1 cellular context compared by ENCODE assay signal in genomic region chr3:50170689-50171088, GRCh38.
TF ChIP-seq lines count a peak whose summit lies in the region.

No MANE protein-coding gene starts in this region.

TF ChIP-seq in GM23338, 12 proteins besides CTCF, POLR2A, EP300 and RAD21 (continued from another document):
- no peak for TF ChIP-seq REST (IDR thresholded peaks at IDR 0.05; ENCODE audit: unreplicated experiment)
- TF ChIP-seq, protein P1, sequence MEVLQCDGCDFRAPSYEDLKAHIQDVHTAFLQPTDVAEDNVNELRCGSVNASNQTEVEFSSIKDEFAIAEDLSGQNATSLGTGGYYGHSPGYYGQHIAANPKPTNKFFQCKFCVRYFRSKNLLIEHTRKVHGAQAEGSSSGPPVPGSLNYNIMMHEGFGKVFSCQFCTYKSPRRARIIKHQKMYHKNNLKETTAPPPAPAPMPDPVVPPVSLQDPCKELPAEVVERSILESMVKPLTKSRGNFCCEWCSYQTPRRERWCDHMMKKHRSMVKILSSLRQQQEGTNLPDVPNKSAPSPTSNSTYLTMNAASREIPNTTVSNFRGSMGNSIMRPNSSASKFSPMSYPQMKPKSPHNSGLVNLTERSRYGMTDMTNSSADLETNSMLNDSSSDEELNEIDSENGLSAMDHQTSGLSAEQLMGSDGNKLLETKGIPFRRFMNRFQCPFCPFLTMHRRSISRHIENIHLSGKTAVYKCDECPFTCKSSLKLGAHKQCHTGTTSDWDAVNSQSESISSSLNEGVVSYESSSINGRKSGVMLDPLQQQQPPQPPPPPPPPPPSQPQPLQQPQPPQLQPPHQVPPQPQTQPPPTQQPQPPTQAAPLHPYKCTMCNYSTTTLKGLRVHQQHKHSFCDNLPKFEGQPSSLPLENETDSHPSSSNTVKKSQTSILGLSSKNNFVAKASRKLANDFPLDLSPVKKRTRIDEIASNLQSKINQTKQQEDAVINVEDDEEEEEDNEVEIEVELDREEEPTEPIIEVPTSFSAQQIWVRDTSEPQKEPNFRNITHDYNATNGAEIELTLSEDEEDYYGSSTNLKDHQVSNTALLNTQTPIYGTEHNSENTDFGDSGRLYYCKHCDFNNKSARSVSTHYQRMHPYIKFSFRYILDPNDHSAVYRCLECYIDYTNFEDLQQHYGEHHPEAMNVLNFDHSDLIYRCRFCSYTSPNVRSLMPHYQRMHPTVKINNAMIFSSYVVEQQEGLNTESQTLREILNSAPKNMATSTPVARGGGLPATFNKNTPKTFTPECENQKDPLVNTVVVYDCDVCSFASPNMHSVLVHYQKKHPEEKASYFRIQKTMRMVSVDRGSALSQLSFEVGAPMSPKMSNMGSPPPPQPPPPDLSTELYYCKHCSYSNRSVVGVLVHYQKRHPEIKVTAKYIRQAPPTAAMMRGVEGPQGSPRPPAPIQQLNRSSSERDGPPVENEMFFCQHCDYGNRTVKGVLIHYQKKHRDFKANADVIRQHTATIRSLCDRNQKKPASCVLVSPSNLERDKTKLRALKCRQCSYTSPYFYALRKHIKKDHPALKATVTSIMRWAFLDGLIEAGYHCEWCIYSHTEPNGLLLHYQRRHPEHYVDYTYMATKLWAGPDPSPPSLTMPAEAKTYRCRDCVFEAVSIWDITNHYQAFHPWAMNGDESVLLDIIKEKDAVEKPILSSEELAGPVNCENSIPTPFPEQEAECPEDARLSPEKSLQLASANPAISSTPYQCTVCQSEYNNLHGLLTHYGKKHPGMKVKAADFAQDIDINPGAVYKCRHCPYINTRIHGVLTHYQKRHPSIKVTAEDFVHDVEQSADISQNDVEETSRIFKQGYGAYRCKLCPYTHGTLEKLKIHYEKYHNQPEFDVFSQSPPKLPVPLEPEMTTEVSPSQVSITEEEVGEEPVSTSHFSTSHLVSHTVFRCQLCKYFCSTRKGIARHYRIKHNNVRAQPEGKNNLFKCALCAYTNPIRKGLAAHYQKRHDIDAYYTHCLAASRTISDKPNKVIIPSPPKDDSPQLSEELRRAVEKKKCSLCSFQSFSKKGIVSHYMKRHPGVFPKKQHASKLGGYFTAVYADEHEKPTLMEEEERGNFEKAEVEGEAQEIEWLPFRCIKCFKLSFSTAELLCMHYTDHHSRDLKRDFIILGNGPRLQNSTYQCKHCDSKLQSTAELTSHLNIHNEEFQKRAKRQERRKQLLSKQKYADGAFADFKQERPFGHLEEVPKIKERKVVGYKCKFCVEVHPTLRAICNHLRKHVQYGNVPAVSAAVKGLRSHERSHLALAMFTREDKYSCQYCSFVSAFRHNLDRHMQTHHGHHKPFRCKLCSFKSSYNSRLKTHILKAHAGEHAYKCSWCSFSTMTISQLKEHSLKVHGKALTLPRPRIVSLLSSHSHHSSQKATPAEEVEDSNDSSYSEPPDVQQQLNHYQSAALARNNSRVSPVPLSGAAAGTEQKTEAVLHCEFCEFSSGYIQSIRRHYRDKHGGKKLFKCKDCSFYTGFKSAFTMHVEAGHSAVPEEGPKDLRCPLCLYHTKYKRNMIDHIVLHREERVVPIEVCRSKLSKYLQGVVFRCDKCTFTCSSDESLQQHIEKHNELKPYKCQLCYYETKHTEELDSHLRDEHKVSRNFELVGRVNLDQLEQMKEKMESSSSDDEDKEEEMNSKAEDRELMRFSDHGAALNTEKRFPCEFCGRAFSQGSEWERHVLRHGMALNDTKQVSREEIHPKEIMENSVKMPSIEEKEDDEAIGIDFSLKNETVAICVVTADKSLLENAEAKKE (CRISPR knock-in tag; IDR thresholded peaks at IDR 0.05): no peak
- TF ChIP-seq NANOG (IDR thresholded peaks at IDR 0.05; ENCODE audit: borderline replicate concordance): no peak
- no peak for TF ChIP-seq ETS1 (IDR thresholded peaks at IDR 0.05)
